ENCODE assay signal across 1 cellular context in genomic region chr9:133472277-133472645, GRCh38.
A peak's percentile ranks its signal among the peaks of the same experiment; 100 is the strongest.
TF ChIP-seq lines count a peak whose summit lies in the region.

No MANE protein-coding gene starts in this region.

TF ChIP-seq in HepG2, 621 proteins besides CTCF, POLR2A, EP300 and RAD21:
- TF ChIP-seq RBFOX2 (IDR thresholded peaks at IDR 0.05; ENCODE audit: low read depth, low read length) (0 out of 2 replicates have a peak, but pooled peaks have one; percentile 7), POLR2G (IDR thresholded peaks at IDR 0.05; ENCODE audit: low read depth, low read length) (0 out of 2 replicates have a peak, but pooled peaks have one; percentile 17), AGO2 (optimal IDR thresholded peaks at IDR 0.05; ENCODE audit: low read depth, low read length) (peak; percentile 60), GABPB1 (CRISPR knock-in tag; IDR thresholded peaks at IDR 0.05) (no peak), ZMYM2 (CRISPR knock-in tag; IDR thresholded peaks at IDR 0.05) (no peak), HNRNPL (IDR thresholded peaks at IDR 0.05; ENCODE audit: low read depth, low read length) (0 out of 2 replicates have a peak, but pooled peaks have one; percentile 20), ZBTB33 (CRISPR knock-in tag; IDR thresholded peaks at IDR 0.05) (0 out of 2 replicates have a peak, but pooled peaks have one; percentile 30)
